ENCODE assay signal across 1 cellular context in genomic region chr16:55711959-55712876, GRCh38.
TF ChIP-seq lines count a peak whose summit lies in the region.

No MANE protein-coding gene starts in this region.

TF ChIP-seq in SK-N-SH, 30 proteins besides CTCF, POLR2A, EP300 and RAD21 (continued from another document):
- TF ChIP-seq IRF3 (IDR thresholded peaks at IDR 0.05; ENCODE audit: low read depth, low read length) = no peak
